Comparison of ENCODE assay signal across 17 cellular contexts in genomic region chr1:114034561-114035303, GRCh38.
"Had no signal": no experiment of that assay in that cellular context is flagged by ENCODE, and none has a peak within 500 bp of the region (broad histone marks: within the 10 kb centered on the region; RNA-seq: fewer than 3 reads in every experiment).

No MANE protein-coding gene starts in this region.

- FAIRE-seq: frontal cortex had no signal

- H3K36me3 ChIP-seq: adrenal gland, heart left ventricle, neutrophil, uterus had no signal

- H3K4me1 Mint-ChIP-seq: activated B cell treated with CpG ODN at 0.5 μM for 24 hours; activated CD4-positive, alpha-beta T cell treated with anti-CD3 and anti-CD28 coated beads, Interleukin-2, amount 10 ng/mL, durations not matched to agents 24 days and 14 days; naive B cell had no signal

- H3K4me3 ChIP-seq: adrenal gland, coronary artery, heart left ventricle, lung, uterus had no signal

- H3K9me3 Mint-ChIP-seq: activated B cell treated with CpG ODN at 0.5 μM for 24 hours; activated CD4-positive, alpha-beta T cell treated with anti-CD3 and anti-CD28 coated beads, Interleukin-2, amount 10 ng/mL, durations not matched to agents 24 days and 14 days; activated T-helper 2 cell treated with anti-CD3 and anti-CD28 coated beads, Interferon-gamma antibody, Interleukin-2, Interleukin-4, amounts not matched to agents 10 μg/mL and 5 μg/mL and 100 μg/mL, durations not matched to agents 14 hours and 24 hours and 36 hours; naive B cell had no signal

- H3K27ac Mint-ChIP-seq: activated B cell treated with CpG ODN at 0.5 μM for 24 hours; activated CD4-positive, alpha-beta T cell treated with anti-CD3 and anti-CD28 coated beads, Interleukin-2, amount 10 ng/mL, durations not matched to agents 24 days and 14 days; activated T-helper 2 cell treated with anti-CD3 and anti-CD28 coated beads, Interferon-gamma antibody, Interleukin-2, Interleukin-4, amounts not matched to agents 10 μg/mL and 5 μg/mL and 100 μg/mL, durations not matched to agents 14 hours and 24 hours and 36 hours; naive B cell had no signal

- ATAC-seq: heart left ventricle, left colon had no signal

- H3K4me1 ChIP-seq: adrenal gland, heart left ventricle, uterus had no signal

- H3K36me3 Mint-ChIP-seq: naive B cell had no signal

- H3K27ac ChIP-seq: adrenal gland, coronary artery, heart left ventricle, neutrophil, uterus had no signal

- H3K4me3 Mint-ChIP-seq: activated B cell treated with CpG ODN at 0.5 μM for 24 hours; activated CD4-positive, alpha-beta T cell treated with anti-CD3 and anti-CD28 coated beads, Interleukin-2, amount 10 ng/mL, durations not matched to agents 24 days and 14 days; naive B cell had no signal

- DNase-seq: activated B cell treated with CpG ODN at 0.5 μM for 24 hours; activated CD4-positive, alpha-beta T cell treated with anti-CD3 and anti-CD28 coated beads, Interleukin-2, amount 10 ng/mL, durations not matched to agents 24 days and 14 days; activated CD8-positive, alpha-beta memory T cell treated with anti-CD3 and anti-CD28 coated beads for 24 hours; activated naive CD4-positive, alpha-beta T cell treated with anti-CD3 and anti-CD28 coated beads, Interleukin-2, amount 50 U/mL, for 16 hours; adrenal gland; caudate nucleus; effector CD4-positive, alpha-beta T cell; heart left ventricle; left colon; naive B cell; posterior cingulate gyrus; uterus had no signal

- H3K27me3 ChIP-seq: adrenal gland, heart left ventricle, uterus had no signal

- H3K27me3 Mint-ChIP-seq: activated B cell treated with CpG ODN at 0.5 μM for 24 hours; activated CD4-positive, alpha-beta T cell treated with anti-CD3 and anti-CD28 coated beads, Interleukin-2, amount 10 ng/mL, durations not matched to agents 24 days and 14 days; naive B cell had no signal

- H3K9me3 ChIP-seq: adrenal gland, heart left ventricle, neutrophil, uterus had no signal
